13 cellular contexts compared by ENCODE assay signal in genomic region chr16:87295259-87295658, GRCh38. TPM values are rescaled to one million over a fixed set of nuclear protein-coding genes. Genes with fewer than 3 reads are reported as not detected.
DNase-seq lines count a peak whose midpoint lies in the region; ATAC-seq and TF ChIP-seq lines count a peak whose summit lies in the region.
"Had no signal": no experiment of that assay in that cellular context is flagged by ENCODE, and none has a peak within 500 bp of the region (broad histone marks: within the 10 kb centered on the region; RNA-seq: fewer than 3 reads in every experiment).

No MANE protein-coding gene starts in this region.

- peaks cover 16% of the 10 kb centered on the region for H3K36me3 Mint-ChIP-seq in WTC11

- no peaks in the 10 kb centered on the region for H3K4me1 Mint-ChIP-seq in WTC11

- no peak overlapping the region for H3K4me3 Mint-ChIP-seq in WTC11

- H3K27ac Mint-ChIP-seq in WTC11 = no peak overlapping the region

- CTCF ChIA-PET in WTC11 (lab: Charles Lee) = no interaction called here

- peak; percentile 81 for ATAC-seq in WTC11

- no peak for TF ChIP-seq CTCF in WTC11 (IDR thresholded peaks at IDR 0.05)

- POLR2A ChIA-PET in WTC11 (lab: Charles Lee) = no interaction called here

- peaks cover 16% of the 10 kb centered on the region for H3K9me3 Mint-ChIP-seq in WTC11

- DNase-seq in DMS 273 (lab: John Stamatoyannopoulos, UW; ENCODE audit: unreplicated experiment) (peak; percentile 42), DMS 273 treated with DMSO at 0.1 percent for 48 hours (lab: John Stamatoyannopoulos, UW) (no peak), HuH-7 (ENCODE audit: low spot score) (peak; percentile 67), WTC11 (ENCODE audit: low spot score) (no peak), lung microvascular endothelial cell (ENCODE audit: low read depth in 2 of 2) (peak; percentile 16 to 31), middle frontal gyrus (ENCODE audit: extremely low spot score, low spot score) (no peak), medulla oblongata (ENCODE audit: extremely low spot score) (no peak)
- DNase-seq in activated CD8-positive, alpha-beta memory T cell treated with anti-CD3 and anti-CD28 coated beads, Interleukin-2, amount 50 U/mL, for 48 hours = no peak
- DNase-seq: activated T-cell treated with anti-CD3 and anti-CD28 coated beads for 4 hours, GOT3, KG1, NCI-H446 treated with DMSO at 0.1 percent for 48 hours, thyroid gland had no signal

- H3K27me3 Mint-ChIP-seq in WTC11 (ENCODE audit: low read depth) = peaks cover 2% of the 10 kb centered on the region; the same call in 1 of the 2 replicates

TF ChIP-seq in WTC11, 78 proteins besides CTCF, POLR2A, EP300 and RAD21:
- TF ChIP-seq FOXK1 (CRISPR knock-in tag; IDR thresholded peaks at IDR 0.05) (no peak), ZBTB43 (CRISPR knock-in tag; IDR thresholded peaks at IDR 0.05) (no peak), ZNF138 (CRISPR knock-in tag; conservative IDR thresholded peaks at IDR 0.05) (no peak), ATF2 (CRISPR knock-in tag; IDR thresholded peaks at IDR 0.05; ENCODE audit: borderline replicate concordance, low read depth) (no peak), HMGA2 (CRISPR knock-in tag; IDR thresholded peaks at IDR 0.05) (no peak), IRF2 (CRISPR knock-in tag; IDR thresholded peaks at IDR 0.05; ENCODE audit: borderline replicate concordance, low read depth) (no peak), FOXP4 (CRISPR knock-in tag; IDR thresholded peaks at IDR 0.05) (no peak), SP1 (CRISPR knock-in tag; conservative IDR thresholded peaks at IDR 0.05) (no peak), JUN (CRISPR knock-in tag; IDR thresholded peaks at IDR 0.05) (no peak), TCF7 (CRISPR knock-in tag; IDR thresholded peaks at IDR 0.05; ENCODE audit: low read depth) (no peak), SMAD4 (CRISPR knock-in tag; IDR thresholded peaks at IDR 0.05) (no peak), E2F4 (CRISPR knock-in tag; IDR thresholded peaks at IDR 0.05; ENCODE audit: borderline replicate concordance, low read depth) (no peak), MAX (CRISPR knock-in tag; IDR thresholded peaks at IDR 0.05) (no peak), CREM (CRISPR knock-in tag; IDR thresholded peaks at IDR 0.05) (no peak), ETV6 (CRISPR knock-in tag; IDR thresholded peaks at IDR 0.05) (no peak), ELF4 (CRISPR knock-in tag; IDR thresholded peaks at IDR 0.05; ENCODE audit: low read depth) (no peak)

RNA-seq across cellular contexts. Expression of gene C16orf95, which starts 21.9 kb away (rescaled TPM):
- 5.7 to 7.5 TPM (median 7.1 TPM) in 3 replicates for total RNA-seq in WTC11 (2021)
- 2.0 and 3.3 TPM in 2 replicates for total RNA-seq in lung microvascular endothelial cell

Comparison
In these comparisons a context has a peak if more than half of its experiments do, and no peak if none do; other contexts are left out.
1. DNase-seq: peak in DMS 273 (single experiment), HuH-7 (single experiment) and lung microvascular endothelial cell (2 of 2); none in DMS 273 treated with DMSO at 0.1 percent for 48 hours (single experiment), WTC11 (single experiment), activated CD8-positive, alpha-beta memory T cell treated with anti-CD3 and anti-CD28 coated beads, Interleukin-2, amount 50 U/mL, for 48 hours (single experiment), middle frontal gyrus (single experiment) and medulla oblongata (single experiment).